Comparison of ENCODE assay signal across 8 cellular contexts in genomic region chr3:19866751-19867347, GRCh38.
DNase-seq lines count a peak whose midpoint lies in the region; ATAC-seq, FAIRE-seq and TF ChIP-seq lines count a peak whose summit lies in the region.

No MANE protein-coding gene starts in this region.

- H3K36me3 ChIP-seq in pancreas: no peaks in the 10 kb centered on the region

- ATAC-seq in HG03175 (IDR thresholded peaks at IDR 0.05; ENCODE audit: unreplicated experiment) (peak; percentile 87), pancreas (peak; percentile 74 to 92 (median 90))

- TF ChIP-seq CTCF in D721Med (IDR thresholded peaks at IDR 0.05; ENCODE audit: insufficient read depth, missing control alignments): peak; percentile 92
- peak; percentile 35 to 79 (median 50) for TF ChIP-seq CTCF in pancreas (IDR thresholded peaks at IDR 0.05)

- no peaks in the 10 kb centered on the region for H3K27me3 ChIP-seq in pancreas

- H3K27ac ChIP-seq in pancreas: no peak overlapping the region

- no peaks in the 10 kb centered on the region for H3K4me1 ChIP-seq in pancreas

- 3 to 5% methylated on average over 7 of the region's 7 CpGs for WGBS in pancreas, 2 donors

- intact Hi-C loops in pancreas (cut with DNase I): loop anchor here in 1 of 3 donors (10.0 kb wide), 1 partner anchor 802 kb away; no protein-coding TSS in a partner anchor

- DNase-seq in D721Med (ENCODE audit: insufficient read length, low spot score) (no peak), GM19239 (ENCODE audit: insufficient read length, low spot score) (no peak), NCI-H524 (lab: John Stamatoyannopoulos, UW) (peak; percentile 35 to 70), frontal cortex (ENCODE audit: low spot score in 2 of 2) (peak; percentile 26 to 34), pancreas (peak in 3 of 6 donors; percentile 12 to 58 (median 20))
- DNase-seq in activated T-cell treated with anti-CD3 and anti-CD28 coated beads, Interleukin-2, amount 50 U/mL, for 48 hours: peak; percentile 44 to 47
- DNase-seq in effector CD4-positive, alpha-beta T cell: no peak

- no peak overlapping the region for H3K4me3 ChIP-seq in pancreas

- H3K9me3 ChIP-seq in pancreas: no peaks in the 10 kb centered on the region

- peak; percentile 80 for FAIRE-seq in D721Med (lab: Jason Lieb, UNC)
- peak; percentile 89 for FAIRE-seq in GM19239 (lab: Jason Lieb, UNC)
- FAIRE-seq in frontal cortex (lab: Jason Lieb, UNC): peak; percentile 90
- FAIRE-seq in pancreas (lab: Jason Lieb, UNC): peak; percentile 82

Comparison
In these comparisons a context has a peak if more than half of its experiments do, and no peak if none do; other contexts are left out.
1. DNase-seq: peak in NCI-H524 (2 of 2), activated T-cell treated with anti-CD3 and anti-CD28 coated beads, Interleukin-2, amount 50 U/mL, for 48 hours (2 of 2) and frontal cortex (2 of 2); none in D721Med (single experiment), GM19239 (single experiment) and effector CD4-positive, alpha-beta T cell (single experiment).